ENCODE assay signal across 7 cellular contexts in the genomic region with DNA sequence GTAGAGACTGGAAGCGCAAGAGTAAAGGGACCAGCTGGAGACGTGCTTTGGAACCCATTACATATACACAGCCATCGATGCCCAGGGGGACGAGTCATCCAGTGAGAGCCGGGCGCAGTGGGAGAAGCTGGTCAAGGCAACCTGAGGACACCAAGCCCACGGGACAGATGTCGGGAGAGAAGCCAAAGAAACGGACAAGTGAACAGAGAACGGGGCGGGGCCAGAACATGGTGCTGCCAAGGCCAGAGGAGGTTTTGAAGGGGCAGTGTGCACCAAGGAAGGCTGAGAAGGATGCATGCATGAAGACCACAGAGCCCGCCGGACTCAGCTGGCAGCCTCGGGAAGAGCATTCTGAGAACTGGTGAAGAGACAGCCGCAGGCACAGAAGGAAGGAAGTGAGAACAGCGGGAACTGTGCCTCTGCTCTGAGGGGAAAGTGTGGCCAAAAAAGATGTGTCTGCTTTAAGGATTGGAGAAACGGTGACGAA. TPM values are rescaled to one million over a fixed set of nuclear protein-coding genes. Genes with fewer than 3 reads are reported as not detected.
DNase-seq lines count a peak whose midpoint lies in the region; ATAC-seq and TF ChIP-seq lines count a peak whose summit lies in the region.

No MANE protein-coding gene starts in this region.

- TF ChIP-seq CTCF in GM23338 (conservative IDR thresholded peaks at IDR 0.05; ENCODE audit: low read depth in 2 of 2) (no peak), GM20000 (IDR thresholded peaks at IDR 0.05; ENCODE audit: extremely low read depth, missing control alignments) (no peak)

- peaks cover 7% of the 10 kb centered on the region for H3F3A ChIP-seq in GM23338 (replicated peaks; ENCODE audit: low read depth)

- no peak overlapping the region for H3K4me3 ChIP-seq in GM23338

- no peak for DNase-seq in GM23338 (ENCODE audit: low spot score)
- peak; percentile 87 for DNase-seq in SIG-M5 treated with dmso at 0.1 percent for 504 hours (lab: John Stamatoyannopoulos, UW; ENCODE audit: unreplicated experiment)
- DNase-seq in fibroblast of gingiva (ENCODE audit: low read depth) = peak; percentile 14
- no peak for DNase-seq in stimulated activated effector memory CD8-positive, alpha-beta T cell treated with anti-CD3 and anti-CD28 coated beads, Interleukin-12 subunit alpha, Interleukin-12 subunit beta, amount 100 ng/mL, for 72 hours (ENCODE audit: low spot score in 2 of 2)
- DNase-seq in NCI-H524 (lab: John Stamatoyannopoulos, UW) = no peak
- no peak for DNase-seq in GM20000 (ENCODE audit: low spot score)

- no peak overlapping the region for H3K27ac ChIP-seq in GM23338 (ENCODE audit: low read depth)

- H3K4me1 Mint-ChIP-seq in GM23338 = peaks cover 83% of the 10 kb centered on the region
- peaks cover 94% of the 10 kb centered on the region for H3K4me1 Mint-ChIP-seq in stimulated activated effector memory CD8-positive, alpha-beta T cell treated with anti-CD3 and anti-CD28 coated beads, Interleukin-12 subunit alpha, Interleukin-12 subunit beta, amount 100 ng/mL, for 72 hours

- H3K27me3 Mint-ChIP-seq in GM23338 (ENCODE audit: insufficient read depth, low read depth, poor library complexity) = peaks cover 12% of the 10 kb centered on the region

- H3K4me3 Mint-ChIP-seq in GM23338 = peak overlapping the region; percentile 7; the same call in 1 of the 3 replicates
- H3K4me3 Mint-ChIP-seq in stimulated activated effector memory CD8-positive, alpha-beta T cell treated with anti-CD3 and anti-CD28 coated beads, Interleukin-12 subunit alpha, Interleukin-12 subunit beta, amount 100 ng/mL, for 72 hours = peak overlapping the region; percentile 53

- H3K27me3 ChIP-seq in GM23338 (ENCODE audit: insufficient read depth) = no peaks in the 10 kb centered on the region

- peaks cover 82% of the 10 kb centered on the region for H4K20me1 ChIP-seq in GM23338 (replicated peaks; ENCODE audit: insufficient read depth)

- H3K79me2 ChIP-seq in GM23338 (replicated peaks; ENCODE audit: insufficient read depth) = peaks cover 100% of the 10 kb centered on the region

- no peaks in the 10 kb centered on the region for H3K36me3 ChIP-seq in GM23338 (ENCODE audit: insufficient read depth)

- H2AFZ ChIP-seq in GM23338 = no peak overlapping the region

- ATAC-seq in GM23338 = no peak
- ATAC-seq in stimulated activated effector memory CD8-positive, alpha-beta T cell treated with anti-CD3 and anti-CD28 coated beads, Interleukin-12 subunit alpha, Interleukin-12 subunit beta, amount 100 ng/mL, for 72 hours = no peak
- ATAC-seq in HG03045 (IDR thresholded peaks at IDR 0.05; ENCODE audit: unreplicated experiment) = no peak

- H3K36me3 Mint-ChIP-seq in GM23338 (ENCODE audit: low read depth) = peaks cover 2% of the 10 kb centered on the region; the same call in 2 of the 3 replicates
- H3K36me3 Mint-ChIP-seq in stimulated activated effector memory CD8-positive, alpha-beta T cell treated with anti-CD3 and anti-CD28 coated beads, Interleukin-12 subunit alpha, Interleukin-12 subunit beta, amount 100 ng/mL, for 72 hours = peaks cover 2% of the 10 kb centered on the region

- peak overlapping the region; percentile 77 for H3K27ac Mint-ChIP-seq in GM23338
- peak overlapping the region; percentile 32 for H3K27ac Mint-ChIP-seq in stimulated activated effector memory CD8-positive, alpha-beta T cell treated with anti-CD3 and anti-CD28 coated beads, Interleukin-12 subunit alpha, Interleukin-12 subunit beta, amount 100 ng/mL, for 72 hours

- H3K4me1 ChIP-seq in GM23338 (ENCODE audit: insufficient read depth) = peaks cover 26% of the 10 kb centered on the region

- H3K9me3 Mint-ChIP-seq in GM23338 = no peaks in the 10 kb centered on the region
- no peaks in the 10 kb centered on the region for H3K9me3 Mint-ChIP-seq in stimulated activated effector memory CD8-positive, alpha-beta T cell treated with anti-CD3 and anti-CD28 coated beads, Interleukin-12 subunit alpha, Interleukin-12 subunit beta, amount 100 ng/mL, for 72 hours

- H3K9me2 ChIP-seq in GM23338 (ENCODE audit: insufficient read depth) = no peaks in the 10 kb centered on the region

- 0 out of 2 replicates have a peak overlapping the region, but pooled peaks have one; percentile 62 for H3K4me2 ChIP-seq in GM23338

TF ChIP-seq in GM23338, 12 proteins besides CTCF, POLR2A, EP300 and RAD21:
- no peak for TF ChIP-seq STAT1 (IDR thresholded peaks at IDR 0.05; ENCODE audit: unreplicated experiment)
- no peak for TF ChIP-seq NANOG (IDR thresholded peaks at IDR 0.05; ENCODE audit: borderline replicate concordance)
- no peak for TF ChIP-seq ZNF114 (CRISPR knock-in tag; IDR thresholded peaks at IDR 0.05)
- TF ChIP-seq CREB1 (CRISPR knock-in tag; IDR thresholded peaks at IDR 0.05; ENCODE audit: low read depth) = no peak
- TF ChIP-seq, protein P1, sequence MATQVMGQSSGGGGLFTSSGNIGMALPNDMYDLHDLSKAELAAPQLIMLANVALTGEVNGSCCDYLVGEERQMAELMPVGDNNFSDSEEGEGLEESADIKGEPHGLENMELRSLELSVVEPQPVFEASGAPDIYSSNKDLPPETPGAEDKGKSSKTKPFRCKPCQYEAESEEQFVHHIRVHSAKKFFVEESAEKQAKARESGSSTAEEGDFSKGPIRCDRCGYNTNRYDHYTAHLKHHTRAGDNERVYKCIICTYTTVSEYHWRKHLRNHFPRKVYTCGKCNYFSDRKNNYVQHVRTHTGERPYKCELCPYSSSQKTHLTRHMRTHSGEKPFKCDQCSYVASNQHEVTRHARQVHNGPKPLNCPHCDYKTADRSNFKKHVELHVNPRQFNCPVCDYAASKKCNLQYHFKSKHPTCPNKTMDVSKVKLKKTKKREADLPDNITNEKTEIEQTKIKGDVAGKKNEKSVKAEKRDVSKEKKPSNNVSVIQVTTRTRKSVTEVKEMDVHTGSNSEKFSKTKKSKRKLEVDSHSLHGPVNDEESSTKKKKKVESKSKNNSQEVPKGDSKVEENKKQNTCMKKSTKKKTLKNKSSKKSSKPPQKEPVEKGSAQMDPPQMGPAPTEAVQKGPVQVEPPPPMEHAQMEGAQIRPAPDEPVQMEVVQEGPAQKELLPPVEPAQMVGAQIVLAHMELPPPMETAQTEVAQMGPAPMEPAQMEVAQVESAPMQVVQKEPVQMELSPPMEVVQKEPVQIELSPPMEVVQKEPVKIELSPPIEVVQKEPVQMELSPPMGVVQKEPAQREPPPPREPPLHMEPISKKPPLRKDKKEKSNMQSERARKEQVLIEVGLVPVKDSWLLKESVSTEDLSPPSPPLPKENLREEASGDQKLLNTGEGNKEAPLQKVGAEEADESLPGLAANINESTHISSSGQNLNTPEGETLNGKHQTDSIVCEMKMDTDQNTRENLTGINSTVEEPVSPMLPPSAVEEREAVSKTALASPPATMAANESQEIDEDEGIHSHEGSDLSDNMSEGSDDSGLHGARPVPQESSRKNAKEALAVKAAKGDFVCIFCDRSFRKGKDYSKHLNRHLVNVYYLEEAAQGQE (IDR thresholded peaks at IDR 0.05; ENCODE audit: unreplicated experiment) = no peak

RNA-seq across cellular contexts. Expression of gene CAMSAP1, which starts 20.3 kb away (rescaled TPM):
- total RNA-seq in GM23338 (2014; rRNA removed; shearing (Covaris generic)) = 57.6 and 75.4 TPM in 2 replicates
- 6.9 and 8.2 TPM in 2 replicates for polyA plus RNA-seq in GM23338 (2016; fragmentation: Nextera tagmentation; extraction: Ambion mirVana)

Comparison
In these comparisons a context has a peak if more than half of its experiments do, and no peak if none do; other contexts are left out.
1. DNase-seq: peak in SIG-M5 treated with dmso at 0.1 percent for 504 hours (single experiment) and fibroblast of gingiva (single experiment); none in GM23338 (single experiment), stimulated activated effector memory CD8-positive, alpha-beta T cell treated with anti-CD3 and anti-CD28 coated beads, Interleukin-12 subunit alpha, Interleukin-12 subunit beta, amount 100 ng/mL, for 72 hours (0 of 2), NCI-H524 (0 of 2) and GM20000 (single experiment).